In the genomic region with DNA sequence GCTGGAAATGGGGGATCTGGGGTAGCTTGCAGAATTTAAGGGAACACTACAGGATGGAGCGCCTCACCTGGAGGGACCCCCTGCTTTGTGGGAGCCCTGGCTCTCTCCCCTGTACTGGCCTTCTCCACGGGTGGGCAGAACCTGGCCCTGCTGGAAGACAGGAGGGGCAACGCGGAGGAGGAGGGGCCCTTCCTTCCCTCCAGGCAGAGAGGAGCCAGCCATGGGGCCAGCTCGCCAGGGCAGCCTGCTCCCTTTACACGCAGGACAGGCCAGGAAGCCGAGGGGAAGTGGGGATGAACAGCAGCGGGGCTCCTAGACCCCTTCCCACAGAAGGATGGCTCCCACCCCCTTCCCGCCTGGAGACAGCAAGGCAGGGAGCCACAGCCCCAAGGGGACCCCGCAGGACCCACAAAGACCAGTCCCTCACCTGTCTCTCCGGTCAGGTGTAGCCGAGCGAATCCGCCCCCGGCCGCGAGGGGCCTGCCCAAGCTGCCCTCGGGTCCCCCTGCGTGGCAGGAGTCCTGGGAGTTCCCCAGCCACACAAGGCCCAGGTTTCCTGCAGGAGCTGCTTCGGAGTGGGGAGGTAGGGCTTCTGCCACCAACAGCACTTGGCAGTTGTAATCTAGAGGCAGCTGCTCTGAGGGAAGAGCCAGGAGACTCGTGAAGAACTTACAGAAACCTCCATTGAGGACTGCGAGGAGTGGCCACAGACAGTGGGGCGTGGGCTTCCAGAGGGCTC, we compare ENCODE assay signal across 7 cellular contexts. TPM values are rescaled to one million over a fixed set of nuclear protein-coding genes. Genes with fewer than 3 reads are reported as not detected.
DNase-seq lines count a peak whose midpoint lies in the region; ATAC-seq and TF ChIP-seq lines count a peak whose summit lies in the region.

No MANE protein-coding gene starts in this region.

- H4K20me1 ChIP-seq in H9 (ENCODE audit: control insufficient read depth, insufficient read depth, insufficient read length) (no peaks in the 10 kb centered on the region), PC-9 (ENCODE audit: insufficient read depth) (no peaks in the 10 kb centered on the region)

- H3K9ac ChIP-seq in H9 (ENCODE audit: extremely low read depth, insufficient read length, low read length): no peak overlapping the region

- peaks cover 3 to 6% of the 10 kb centered on the region in 2 experiments; a peak in 3 of 5 replicates for H3K9me3 Mint-ChIP-seq in H9
- no peaks in the 10 kb centered on the region for H3K9me3 Mint-ChIP-seq in activated CD4-positive, alpha-beta memory T cell treated with anti-CD3 and anti-CD28 coated beads, Interleukin-2, amount 10 ng/mL, durations not matched to agents 7 days and 5 days

- H3F3A ChIP-seq in PC-9 (ENCODE audit: insufficient read depth, low read depth): no peaks in the 10 kb centered on the region

- no peak overlapping the region for H3K56ac ChIP-seq in H9 (ENCODE audit: insufficient read length, low read depth, low read length)

- H3K9me2 ChIP-seq in PC-9 (ENCODE audit: insufficient read depth): no peaks in the 10 kb centered on the region

- H3K27ac Mint-ChIP-seq in H9: no peak overlapping the region
- H3K27ac Mint-ChIP-seq in activated CD4-positive, alpha-beta memory T cell treated with anti-CD3 and anti-CD28 coated beads, Interleukin-2, amount 10 ng/mL, durations not matched to agents 7 days and 5 days: peak overlapping the region; percentile 40

- no peak overlapping the region for H4K5ac ChIP-seq in H9 (ENCODE audit: insufficient read length, low read depth, low read length)

- H2BK15ac ChIP-seq in H9 (ENCODE audit: low read depth, low read length): no peak overlapping the region

- no peak overlapping the region for H4K91ac ChIP-seq in H9 (ENCODE audit: insufficient read length, low read depth, low read length)

- H3K27me3 ChIP-seq in H9 (ENCODE audit: insufficient read depth, low read length): no peaks in the 10 kb centered on the region
- no peaks in the 10 kb centered on the region for H3K27me3 ChIP-seq in heart left ventricle
- no peaks in the 10 kb centered on the region for H3K27me3 ChIP-seq in spleen (replicated peaks in 1 of 7)
- H3K27me3 ChIP-seq in PC-9 (ENCODE audit: insufficient read depth, low read depth): no peaks in the 10 kb centered on the region

- H3K4ac ChIP-seq in H9 (ENCODE audit: low read depth, low read length): no peak overlapping the region

- H4K8ac ChIP-seq in H9 (replicated peaks; ENCODE audit: insufficient read length, low read depth, low read length): no peak overlapping the region

- no CpG with 5 or more reads among the region's 23 CpGs for WGBS in H9 (ENCODE audit: extremely low coverage, insufficient read length, low lambda C conversion rate)
- WGBS in heart left ventricle, 4 donors: 76 to 82% (median 79%) methylated on average over 11 to 23 of the region's 23 CpGs
- 60 to 73% (median 70%) methylated on average over 16 to 23 of the region's 23 CpGs for WGBS in spleen, 5 donors

- no peak overlapping the region for H2BK5ac ChIP-seq in H9 (ENCODE audit: insufficient read length, low read length)

- peaks cover 15% of the 10 kb centered on the region for H3K27me3 Mint-ChIP-seq in H9 (ENCODE audit: low read depth)
- no peaks in the 10 kb centered on the region for H3K27me3 Mint-ChIP-seq in activated CD4-positive, alpha-beta memory T cell treated with anti-CD3 and anti-CD28 coated beads, Interleukin-2, amount 10 ng/mL, durations not matched to agents 7 days and 5 days

- H3K36me3 Mint-ChIP-seq in H9 (ENCODE audit: insufficient read depth in 1 of 3, low read depth in 3 of 3): peaks cover 0 to 7% (median 2%) of the 10 kb centered on the region in 3 experiments; a peak in 2 of 7 replicates
- H3K36me3 Mint-ChIP-seq in activated CD4-positive, alpha-beta memory T cell treated with anti-CD3 and anti-CD28 coated beads, Interleukin-2, amount 10 ng/mL, durations not matched to agents 7 days and 5 days (ENCODE audit: low read depth): no peaks in the 10 kb centered on the region

- H3K4me1 ChIP-seq in H9 (ENCODE audit: insufficient read depth, low read length) (no peaks in the 10 kb centered on the region), heart left ventricle (peaks cover 4 to 19% (median 11%) of the 10 kb centered on the region in 12 donors), spleen (peaks cover 5 to 51% (median 30%) of the 10 kb centered on the region in 6 donors), PC-9 (replicated peaks; ENCODE audit: insufficient read depth) (0 out of 2 replicates have a peak, but pooled peaks cover 6% of the 10 kb centered on the region)

- H2AFZ ChIP-seq in H9 (ENCODE audit: low read length) (no peak overlapping the region), PC-9 (no peak overlapping the region)

- H3K9me3 ChIP-seq in H9 (ENCODE audit: control insufficient read depth, low read depth, low read length): no peaks in the 10 kb centered on the region
- no peaks in the 10 kb centered on the region for H3K9me3 ChIP-seq in heart left ventricle
- H3K9me3 ChIP-seq in spleen: no peaks in the 10 kb centered on the region
- no peaks in the 10 kb centered on the region for H3K9me3 ChIP-seq in PC-9 (ENCODE audit: insufficient read depth, low read depth)

- H3T11ph ChIP-seq in H9 (ENCODE audit: low read length): no peak overlapping the region

- no peak overlapping the region for H2BK20ac ChIP-seq in H9 (ENCODE audit: low read depth, low read length, poor library complexity, severe bottlenecking)

- no peak overlapping the region for H2AK5ac ChIP-seq in H9 (ENCODE audit: insufficient read length, low read length)

- H3K14ac ChIP-seq in H9 (ENCODE audit: insufficient read depth, low read length): no peak overlapping the region

- H3K79me2 ChIP-seq in H9 (ENCODE audit: insufficient read depth, low read length) (peaks cover 6% of the 10 kb centered on the region; the same call in 1 of the 2 replicates), PC-9 (ENCODE audit: low read depth) (peaks cover 20% of the 10 kb centered on the region)

- no peak overlapping the region for H3K23ac ChIP-seq in H9 (ENCODE audit: insufficient read length, low read depth, low read length)

- BruUV-seq in PC-9 (replicated peaks; lab: Mats Ljungman, UMichigan): no TSS peak

- DNase-seq in H9 (peak; percentile 31), heart left ventricle (peak in 4 of 5 donors; percentile 6 to 54 (median 22)), spleen (peak; percentile 84), SW 1271 (lab: John Stamatoyannopoulos, UW) (no peak), PC-9 (no peak), NCI-H2029 (lab: John Stamatoyannopoulos, UW) (no peak)
- no peak for DNase-seq in activated CD4-positive, alpha-beta memory T cell treated with anti-CD3 and anti-CD28 coated beads, Interleukin-2, amount 10 ng/mL, durations not matched to agents 7 days and 5 days

- TF ChIP-seq POLR2A in heart left ventricle (IDR thresholded peaks at IDR 0.05) (no peak), spleen (IDR thresholded peaks at IDR 0.05) (no peak)

- no peak overlapping the region for H3K4me3 ChIP-seq in heart left ventricle
- H3K4me3 ChIP-seq in spleen: peak overlapping the region in 1 of 8 donors; percentile 91
- H3K4me3 ChIP-seq in PC-9: no peak overlapping the region

- H2BK12ac ChIP-seq in H9 (ENCODE audit: insufficient read length, low read depth, low read length): no peak overlapping the region

- peak overlapping the region; percentile 46 to 70; a peak in 4 of 5 replicates for H3K4me3 Mint-ChIP-seq in H9
- H3K4me3 Mint-ChIP-seq in activated CD4-positive, alpha-beta memory T cell treated with anti-CD3 and anti-CD28 coated beads, Interleukin-2, amount 10 ng/mL, durations not matched to agents 7 days and 5 days: peak overlapping the region; percentile 51

- H3K27ac ChIP-seq in H9 (ENCODE audit: insufficient read length, low read depth, low read length): no peak overlapping the region
- H3K27ac ChIP-seq in heart left ventricle: no peak overlapping the region
- H3K27ac ChIP-seq in spleen: peak overlapping the region in 5 of 8 donors; percentile 47 to 93 (median 90)
- H3K27ac ChIP-seq in PC-9: no peak overlapping the region

- ATAC-seq in heart left ventricle: no peak

- H3K18ac ChIP-seq in H9 (ENCODE audit: insufficient read length, low read depth, low read length): no peak overlapping the region

- TF ChIP-seq CTCF in H9 (conservative IDR thresholded peaks at IDR 0.05) (no peak), heart left ventricle (IDR thresholded peaks at IDR 0.05) (no peak), spleen (IDR thresholded peaks at IDR 0.05 in 8 of 11, conservative IDR thresholded peaks at IDR 0.05 in 3 of 11) (no peak), PC-9 (conservative IDR thresholded peaks at IDR 0.05) (no peak)

- CTCF ChIA-PET in activated CD4-positive, alpha-beta memory T cell treated with anti-CD3 and anti-CD28 coated beads, Interleukin-2, amount 10 ng/mL, durations not matched to agents 7 days and 5 days (lab: Charles Lee): interaction anchor here (0.9 to 1.1 kb wide), 2 partner anchors 11 to 12 kb away, joined by 3 read pairs; no protein-coding TSS in a partner anchor
- CTCF ChIA-PET in PC-9 (lab: Charles Lee): no interaction called here

- POLR2A ChIA-PET in activated CD4-positive, alpha-beta memory T cell treated with anti-CD3 and anti-CD28 coated beads, Interleukin-2, amount 10 ng/mL, durations not matched to agents 7 days and 5 days (lab: Charles Lee): interaction anchor here (1.5 kb wide), 1 partner anchor 48 kb away, joined by 4 read pairs; no protein-coding TSS in a partner anchor
- POLR2A ChIA-PET in PC-9 (lab: Charles Lee; ENCODE audit: unreplicated experiment): no interaction called here

- H3K36me3 ChIP-seq in heart left ventricle (no peaks in the 10 kb centered on the region), spleen (peaks cover 0 to 10% (median 0%) of the 10 kb centered on the region in 6 donors), PC-9 (ENCODE audit: low read depth) (no peaks in the 10 kb centered on the region)

- H3K23me2 ChIP-seq in H9 (ENCODE audit: insufficient read length, low read depth, low read length, poor library complexity, severe bottlenecking): peaks cover 5% of the 10 kb centered on the region

- no peaks in the 10 kb centered on the region for H3K79me1 ChIP-seq in H9 (ENCODE audit: insufficient read depth, low read depth, low read length, poor library complexity, severe bottlenecking)

- H3K4me1 Mint-ChIP-seq in H9: peaks cover 10 to 14% of the 10 kb centered on the region in 2 experiments
- H3K4me1 Mint-ChIP-seq in activated CD4-positive, alpha-beta memory T cell treated with anti-CD3 and anti-CD28 coated beads, Interleukin-2, amount 10 ng/mL, durations not matched to agents 7 days and 5 days: peaks cover 22% of the 10 kb centered on the region

- H3K4me2 ChIP-seq in H9 (ENCODE audit: insufficient read depth, insufficient read length, low read length) (no peak overlapping the region), PC-9 (no peak overlapping the region)

- H2BK120ac ChIP-seq in H9 (ENCODE audit: low read depth, low read length, poor library complexity, severe bottlenecking): no peak overlapping the region

- intact Hi-C loops in heart left ventricle (cut with DNase I): loop anchor here in 1 of 10 donors (10.0 kb wide), 1 partner anchor 259 kb away; the partner anchor contains the start of gene POFUT2
- intact Hi-C loops in spleen (cut with DNase I; ENCODE audit: low total_unique reads): no loop called here
- intact Hi-C loops in PC-9 (cut with micrococcal nuclease; ENCODE audit: unreplicated experiment): no loop called here

RNA-seq across cellular contexts. Expression of gene SLC19A1, which starts 1.6 kb away (rescaled TPM):
- total RNA-seq in H9 (2021): 31.4 and 32.4 TPM in 2 replicates
- total RNA-seq in activated CD4-positive, alpha-beta memory T cell treated with anti-CD3 and anti-CD28 coated beads, Interleukin-2, amount 10 ng/mL, durations not matched to agents 7 days and 5 days: 10 to 100 TPM; 30.0 to 31.2 TPM
- total RNA-seq in heart left ventricle: 1 to 10 TPM; 2.4 to 7.0 (median 3.0) TPM
- 1 to 10 TPM; 3.5 to 4.3 TPM for polyA plus RNA-seq in heart left ventricle
- 10 to 100 TPM; 21.6 to 52.8 (median 35.0) TPM for total RNA-seq in spleen
- polyA plus RNA-seq in spleen: 10 to 100 TPM in 2 of 3 donors, 1 to 10 TPM in 1; 7.5 to 17.6 (median 13.3) TPM
- 22.6 and 25.0 TPM in 2 replicates for total RNA-seq in PC-9 (2021)

Comparison
In these comparisons a context has a peak if more than half of its experiments do, and no peak if none do; other contexts are left out.
1. DNase-seq: peak in H9 (single experiment), heart left ventricle (4 of 5) and spleen (single experiment); none in activated CD4-positive, alpha-beta memory T cell treated with anti-CD3 and anti-CD28 coated beads, Interleukin-2, amount 10 ng/mL, durations not matched to agents 7 days and 5 days (single experiment), SW 1271 (0 of 2), PC-9 (0 of 2) and NCI-H2029 (single experiment).
2. H3K27ac ChIP-seq: peak in spleen (5 of 8); none in H9 (single experiment), heart left ventricle (0 of 12) and PC-9 (single experiment).